ENCODE assay signal across 25 cellular contexts in genomic region chr6:28449056-28449455, GRCh38. TPM values are rescaled to one million over a fixed set of nuclear protein-coding genes. Genes with fewer than 3 reads are reported as not detected.
DNase-seq lines count a peak whose midpoint lies in the region; ATAC-seq, FAIRE-seq and TF ChIP-seq lines count a peak whose summit lies in the region.
"Had no signal": no experiment of that assay in that cellular context is flagged by ENCODE, and none has a peak within 500 bp of the region (broad histone marks: within the 10 kb centered on the region; RNA-seq: fewer than 3 reads in every experiment).

No MANE protein-coding gene starts in this region.

- H3K36me3 Mint-ChIP-seq in activated naive CD8-positive, alpha-beta T cell: no peaks in the 10 kb centered on the region
- peaks cover 5% of the 10 kb centered on the region for H3K36me3 Mint-ChIP-seq in activated naive CD8-positive, alpha-beta T cell treated with anti-CD3 and anti-CD28 coated beads, Interleukin-2, amount 50 U/mL, for 24 hours (ENCODE audit: low read depth)
- H3K36me3 Mint-ChIP-seq in activated naive CD8-positive, alpha-beta T cell treated with anti-CD3 and anti-CD28 coated beads for 36 hours: peaks cover 13% of the 10 kb centered on the region

- 90 to 95% (median 94%) methylated on average over 1 of the region's 1 CpG for WGBS in heart left ventricle, 4 donors

- peaks cover 31% of the 10 kb centered on the region for H3K4me1 Mint-ChIP-seq in activated naive CD8-positive, alpha-beta T cell (ENCODE audit: low read depth)
- peaks cover 22% of the 10 kb centered on the region for H3K4me1 Mint-ChIP-seq in activated naive CD8-positive, alpha-beta T cell treated with anti-CD3 and anti-CD28 coated beads, Interleukin-2, amount 50 U/mL, for 24 hours
- peaks cover 11% of the 10 kb centered on the region for H3K4me1 Mint-ChIP-seq in activated naive CD8-positive, alpha-beta T cell treated with anti-CD3 and anti-CD28 coated beads for 36 hours

- intact Hi-C loops in gastrocnemius medialis (cut with DNase I; ENCODE audit: low total_unique reads): no loop called here
- intact Hi-C loops in heart left ventricle (cut with DNase I): no loop called here

- TF ChIP-seq CTCF in gastrocnemius medialis (IDR thresholded peaks at IDR 0.05 in 4 of 5, conservative IDR thresholded peaks at IDR 0.05 in 1 of 5) (no peak), heart left ventricle (IDR thresholded peaks at IDR 0.05) (no peak)

- H3K27ac Mint-ChIP-seq in activated naive CD8-positive, alpha-beta T cell: peak overlapping the region; percentile 28
- no peak overlapping the region for H3K27ac Mint-ChIP-seq in activated naive CD8-positive, alpha-beta T cell treated with anti-CD3 and anti-CD28 coated beads, Interleukin-2, amount 50 U/mL, for 24 hours
- peak overlapping the region; percentile 54 for H3K27ac Mint-ChIP-seq in activated naive CD8-positive, alpha-beta T cell treated with anti-CD3 and anti-CD28 coated beads for 36 hours
- H3K27ac Mint-ChIP-seq: CD8-positive, alpha-beta memory T cell had no signal

- no peaks in the 10 kb centered on the region for H3K36me3 ChIP-seq in gastrocnemius medialis
- no peaks in the 10 kb centered on the region for H3K36me3 ChIP-seq in heart left ventricle
- H3K36me3 ChIP-seq: BLaER1 had no signal

- no peaks in the 10 kb centered on the region for H3K9me3 ChIP-seq in gastrocnemius medialis
- no peaks in the 10 kb centered on the region for H3K9me3 ChIP-seq in heart left ventricle

- DNase-seq in activated naive CD8-positive, alpha-beta T cell treated with anti-CD3 and anti-CD28 coated beads, Interleukin-2, amount 50 U/mL, for 24 hours: no peak
- DNase-seq in H54 (ENCODE audit: insufficient read length, low spot score) (no peak), gastrocnemius medialis (no peak), heart left ventricle (no peak)
- DNase-seq in activated naive CD8-positive, alpha-beta T cell treated with anti-CD3 and anti-CD28 coated beads for 36 hours: no peak
- DNase-seq: DMS 273 treated with DMSO at 0.1 percent for 48 hours, DMS79, GF-D8, H7, MV-4-11, NCI-H1105, NCI-H1436 treated with DMSO at 0.1 percent for 48 hours, NCI-H187 treated with DMSO at 0.1 percent for 48 hours, NCI-H2171 treated with DMSO at 0.1 percent for 48 hours, NCI-H345, NCI-H510A treated with DMSO at 0.1 percent for 48 hours, SIG-M5 had no signal

- no peak overlapping the region for H3K4me3 ChIP-seq in gastrocnemius medialis
- no peak overlapping the region for H3K4me3 ChIP-seq in heart left ventricle
- H3K4me3 ChIP-seq: BLaER1, K562, SK-N-MC had no signal

- TF ChIP-seq POLR2A in H54 (IDR thresholded peaks at IDR 0.05; ENCODE audit: low read depth, low read length) (no peak), gastrocnemius medialis (IDR thresholded peaks at IDR 0.05) (no peak), heart left ventricle (IDR thresholded peaks at IDR 0.05) (no peak)

- H3K27ac ChIP-seq in gastrocnemius medialis (no peak overlapping the region), heart left ventricle (no peak overlapping the region)
- H3K27ac ChIP-seq: BLaER1, SK-N-MC had no signal

- H3K9me3 Mint-ChIP-seq in activated naive CD8-positive, alpha-beta T cell (ENCODE audit: low read depth): no peaks in the 10 kb centered on the region
- H3K9me3 Mint-ChIP-seq in activated naive CD8-positive, alpha-beta T cell treated with anti-CD3 and anti-CD28 coated beads, Interleukin-2, amount 50 U/mL, for 24 hours: peaks cover 18% of the 10 kb centered on the region
- H3K9me3 Mint-ChIP-seq in activated naive CD8-positive, alpha-beta T cell treated with anti-CD3 and anti-CD28 coated beads for 36 hours: peaks cover 9% of the 10 kb centered on the region

- H3K27me3 ChIP-seq in gastrocnemius medialis (peaks cover 14 to 30% (median 25%) of the 10 kb centered on the region in 3 donors), heart left ventricle (peaks cover 3 to 70% (median 27%) of the 10 kb centered on the region in 9 donors)
- H3K27me3 ChIP-seq: BLaER1 had no signal

- no peaks in the 10 kb centered on the region for H3K4me1 ChIP-seq in gastrocnemius medialis
- peaks cover 0 to 6% (median 0%) of the 10 kb centered on the region in 12 donors for H3K4me1 ChIP-seq in heart left ventricle
- H3K4me1 ChIP-seq: BLaER1 had no signal

- H3K4me3 Mint-ChIP-seq in activated naive CD8-positive, alpha-beta T cell: no peak overlapping the region
- no peak overlapping the region for H3K4me3 Mint-ChIP-seq in activated naive CD8-positive, alpha-beta T cell treated with anti-CD3 and anti-CD28 coated beads, Interleukin-2, amount 50 U/mL, for 24 hours
- H3K4me3 Mint-ChIP-seq in activated naive CD8-positive, alpha-beta T cell treated with anti-CD3 and anti-CD28 coated beads for 36 hours: no peak overlapping the region
- H3K4me3 Mint-ChIP-seq: CD8-positive, alpha-beta memory T cell had no signal

- H3K27me3 Mint-ChIP-seq in activated naive CD8-positive, alpha-beta T cell: peaks cover 7% of the 10 kb centered on the region
- H3K27me3 Mint-ChIP-seq in activated naive CD8-positive, alpha-beta T cell treated with anti-CD3 and anti-CD28 coated beads, Interleukin-2, amount 50 U/mL, for 24 hours: peaks cover 26% of the 10 kb centered on the region
- peaks cover 20% of the 10 kb centered on the region for H3K27me3 Mint-ChIP-seq in activated naive CD8-positive, alpha-beta T cell treated with anti-CD3 and anti-CD28 coated beads for 36 hours

- no peak for ATAC-seq in activated naive CD8-positive, alpha-beta T cell treated with anti-CD3 and anti-CD28 coated beads, Interleukin-2, amount 50 U/mL, for 24 hours
- ATAC-seq in gastrocnemius medialis (no peak), GM21515 (IDR thresholded peaks at IDR 0.05; ENCODE audit: unreplicated experiment) (no peak), heart left ventricle (no peak)
- ATAC-seq: HepG2, K562 had no signal

- FAIRE-seq in H54 (lab: Jason Lieb, UNC): peak; percentile 38
- FAIRE-seq: GM12891, HepG2, K562 had no signal

- in situ Hi-C loops in gastrocnemius medialis (cut with MboI; ENCODE audit: low sequenced_read_pairs in 4 of 4): no loop called here

RNA-seq across cellular contexts. Expression of gene ZSCAN23, which starts 5.8 kb away (rescaled TPM):
- total RNA-seq in activated naive CD8-positive, alpha-beta T cell treated with anti-CD3 and anti-CD28 coated beads for 36 hours: 1 to 10 TPM; 1.3 to 1.6 TPM
- total RNA-seq in gastrocnemius medialis: under 1 TPM in 2 of 4 donors, not detected in 2; 0.25 to 0.62 TPM
- total RNA-seq in heart left ventricle: 1 to 10 TPM in 6 of 9 donors, under 1 TPM in 3; 0.48 to 2.1 (median 1.6) TPM
- under 1 TPM; 0.42 to 0.93 TPM for polyA plus RNA-seq in heart left ventricle
- polyA plus RNA-seq: CD8-positive, alpha-beta memory T cell had no signal

RNA-seq across cellular contexts. Expression of gene ZSCAN12, which starts 49.5 kb away (rescaled TPM):
- 1 to 10 TPM; 6.8 to 7.2 TPM for total RNA-seq in activated naive CD8-positive, alpha-beta T cell treated with anti-CD3 and anti-CD28 coated beads for 36 hours
- 1 to 10 TPM in 1 of 4 donors, under 1 TPM in 3; 0.42 to 1.9 (median 0.63) TPM for total RNA-seq in gastrocnemius medialis
- total RNA-seq in heart left ventricle: 1 to 10 TPM; 2.1 to 4.0 (median 2.9) TPM
- polyA plus RNA-seq in heart left ventricle: 1 to 10 TPM in 1 of 2 donors, under 1 TPM in 1; 0.99 to 2.2 TPM
